Comparison of ENCODE assay signal across 8 cellular contexts in the genomic region with DNA sequence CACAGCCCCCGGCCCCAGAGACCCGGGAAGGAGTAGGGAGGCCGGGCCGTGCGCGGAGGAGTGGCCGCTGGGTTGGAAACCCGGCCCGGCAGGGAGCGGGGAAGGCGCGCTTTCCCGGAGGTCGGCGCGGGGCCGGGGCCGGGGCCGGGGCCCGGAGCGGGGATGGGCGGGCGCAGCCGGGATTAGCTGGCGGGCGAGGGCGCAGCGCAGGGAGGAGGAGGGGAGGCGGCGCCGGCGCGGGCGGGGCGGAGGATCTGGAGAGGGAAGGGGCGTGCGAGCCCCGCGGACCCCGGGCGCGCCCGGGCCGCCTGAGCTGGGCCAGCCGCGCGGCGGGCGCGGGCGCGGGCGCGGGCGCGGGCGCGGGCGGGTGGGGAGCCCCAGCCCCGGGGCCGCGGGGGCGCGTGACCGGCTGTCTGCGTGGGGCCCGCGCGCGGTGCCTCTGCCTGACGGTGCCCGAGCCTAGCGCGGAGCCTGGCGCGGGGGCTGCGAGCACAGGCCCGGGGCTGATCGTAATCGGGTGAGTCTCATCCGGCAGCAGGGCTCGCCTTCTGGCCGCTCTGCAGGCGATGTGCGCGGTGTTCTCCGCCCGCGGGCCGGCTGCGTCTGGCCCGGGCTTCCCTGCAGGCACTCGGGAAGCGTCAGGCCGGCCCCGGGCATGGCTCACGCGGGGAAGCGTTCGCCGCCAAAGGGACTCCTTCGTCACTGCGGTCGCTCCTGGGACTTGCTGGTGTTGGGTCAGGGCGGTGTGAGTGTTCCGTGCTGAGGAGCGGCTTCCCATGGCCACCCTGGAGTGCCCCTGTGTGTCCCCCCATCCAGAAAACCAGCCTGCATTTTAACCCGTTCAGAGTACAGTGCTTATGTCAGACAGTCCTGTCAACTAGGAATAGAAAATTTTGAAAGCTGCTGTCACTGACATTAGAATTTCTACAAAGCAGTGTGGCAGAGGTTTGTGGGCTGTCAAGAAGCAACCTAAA. TPM values are rescaled to one million over a fixed set of nuclear protein-coding genes. Genes with fewer than 3 reads are reported as not detected.
DNase-seq lines count a peak whose midpoint lies in the region; ATAC-seq and TF ChIP-seq lines count a peak whose summit lies in the region.

No MANE protein-coding gene starts in this region.

- POLR2A ChIA-PET in HCT116 (lab: Charles Lee): no interaction called here

- no peak for TF ChIP-seq POLR2A in HCT116 (IDR thresholded peaks at IDR 0.05; ENCODE audit: borderline replicate concordance, extremely low read depth, insufficient read depth, insufficient read length)
- TF ChIP-seq POLR2A in sigmoid colon (IDR thresholded peaks at IDR 0.05): no peak

- H3K9me3 ChIP-seq in HCT116 (ENCODE audit: control insufficient read depth in 1 of 2, insufficient read depth in 1 of 2, low read depth in 1 of 2, low read length in 2 of 2) (no peaks in the 10 kb centered on the region), sigmoid colon (no peaks in the 10 kb centered on the region)

- ATAC-seq in HCT116: peak; percentile 84

- no peak overlapping the region; the same call in 1 of the 2 replicates for H3K27ac ChIP-seq in HCT116 (ENCODE audit: low read depth, low read length)
- H3K27ac ChIP-seq in brain microvascular endothelial cell: no peak overlapping the region
- peak overlapping the region; percentile 88 to 94 (median 88) for H3K27ac ChIP-seq in sigmoid colon

- BruUV-seq in HCT116 (replicated peaks; lab: Mats Ljungman, UMichigan): no TSS peak

- H2AFZ ChIP-seq in HCT116 (ENCODE audit: low read depth, low read length, poor library complexity, severe bottlenecking): no peak overlapping the region

- no peaks in the 10 kb centered on the region for H3K79me2 ChIP-seq in HCT116 (ENCODE audit: insufficient read depth, low read length)

- CTCF ChIA-PET in HCT116 (lab: Charles Lee): no interaction called here

- H3K4me3 ChIP-seq in HCT116 (replicated peaks in 1 of 2; ENCODE audit: low read depth in 1 of 2, low read length in 2 of 2) (peak overlapping the region; percentile 50 to 64), brain microvascular endothelial cell (ENCODE audit: low read depth, low read length) (peak overlapping the region; percentile 60), sigmoid colon (peak overlapping the region; percentile 55 to 70 (median 64))

- no peaks in the 10 kb centered on the region for H4K20me1 ChIP-seq in HCT116 (ENCODE audit: insufficient read depth)

- intact Hi-C loops in HCT116 (cut with micrococcal nuclease): no loop called here
- intact Hi-C loops in sigmoid colon (cut with DNase I): loop anchor here (2.0 to 5.0 kb wide), 3 partner anchors 43 to 76 kb away; a partner anchor contains a TSS

- H3K27me3 ChIP-seq in HCT116 (ENCODE audit: insufficient read depth, low read length): peaks cover 4% of the 10 kb centered on the region; the same call in 1 of the 2 replicates
- H3K27me3 ChIP-seq in brain microvascular endothelial cell (replicated peaks): no peaks in the 10 kb centered on the region
- no peaks in the 10 kb centered on the region for H3K27me3 ChIP-seq in sigmoid colon

- H3K36me3 ChIP-seq in HCT116 (ENCODE audit: control insufficient read depth in 1 of 2, insufficient read depth in 2 of 2, low read length in 2 of 2) (no peaks in the 10 kb centered on the region), brain microvascular endothelial cell (replicated peaks) (no peaks in the 10 kb centered on the region), sigmoid colon (no peaks in the 10 kb centered on the region)

- no peak for TF ChIP-seq EP300 in sigmoid colon (IDR thresholded peaks at IDR 0.05)

- WGBS in sigmoid colon, 2 donors: 1% methylated on average over 107 to 108 of the region's 108 CpGs

- RAD21 ChIA-PET in HCT116 (lab: Charles Lee; ENCODE audit: low non-redundant PET in 1 of 2, low total read pairs in 2 of 2, uncharacterized antibody in 2 of 2, unreplicated experiment in 2 of 2): no interaction called here

- TF ChIP-seq CTCF in HCT116 (IDR thresholded peaks at IDR 0.05 in 2 of 3, conservative IDR thresholded peaks at IDR 0.05 in 1 of 3; ENCODE audit: borderline replicate concordance in 1 of 3, insufficient read depth in 1 of 3, low read depth in 2 of 3, low read length in 2 of 3): no peak
- no peak for TF ChIP-seq CTCF in brain microvascular endothelial cell (IDR thresholded peaks at IDR 0.05; ENCODE audit: low read depth, low read length, missing control alignments)
- no peak for TF ChIP-seq CTCF in sigmoid colon (IDR thresholded peaks at IDR 0.05)

- in situ Hi-C loops in brain microvascular endothelial cell (cut with HindIII; ENCODE audit: low pct_ligation_motif_present, low sequenced_read_pairs): no loop called here

- H3K9ac ChIP-seq in HCT116 (ENCODE audit: low read length): peak overlapping the region; percentile 62

- peaks cover 6 to 17% of the 10 kb centered on the region in 2 experiments for H3K4me1 ChIP-seq in HCT116 (ENCODE audit: control insufficient read depth in 1 of 2, insufficient read depth in 2 of 2, low read length in 2 of 2)
- H3K4me1 ChIP-seq in sigmoid colon: peaks cover 0 to 16% (median 6%) of the 10 kb centered on the region in 4 donors

- no peaks in the 10 kb centered on the region for H3K9me2 ChIP-seq in HCT116 (ENCODE audit: insufficient read depth)

- peak; percentile 35 for DNase-seq in NCI-H146 (lab: John Stamatoyannopoulos, UW)
- DNase-seq in NCI-H146 treated with DMSO at 0.1 percent for 48 hours (lab: John Stamatoyannopoulos, UW; ENCODE audit: unreplicated experiment): no peak
- DNase-seq in HCT116 (ENCODE audit: low read depth, low spot score): no peak
- DNase-seq in NCI-H69 (lab: John Stamatoyannopoulos, UW): peak; percentile 4
- DNase-seq in brain microvascular endothelial cell: peak; percentile 46
- peak; percentile 88 for DNase-seq in iPS-NIHi11 (ENCODE audit: low spot score)
- peak; percentile 79 for DNase-seq in sigmoid colon
- no peak for DNase-seq in germinal center (ENCODE audit: low spot score)

- peak overlapping the region; percentile 92 for H3K4me2 ChIP-seq in HCT116 (ENCODE audit: low read length)

- no peak for TF ChIP-seq RAD21 in HCT116 (IDR thresholded peaks at IDR 0.05; ENCODE audit: low read depth)

TF ChIP-seq in HCT116, 20 proteins besides CTCF, POLR2A, EP300 and RAD21:
- TF ChIP-seq YY1 (IDR thresholded peaks at IDR 0.05; ENCODE audit: extremely low read depth, insufficient replicate concordance, low read depth, low read length): no peak
- no peak for TF ChIP-seq SIN3A (IDR thresholded peaks at IDR 0.05; ENCODE audit: low read depth)
- peak; percentile 35 for TF ChIP-seq TCF7L2 (IDR thresholded peaks at IDR 0.05; ENCODE audit: borderline replicate concordance, extremely low read depth, insufficient read depth, insufficient read length)
- no peak for TF ChIP-seq EZH2 (IDR thresholded peaks at IDR 0.05)
- TF ChIP-seq ZFX (IDR thresholded peaks at IDR 0.05): peak; percentile 69

RNA-seq across cellular contexts. Expression of a gene that starts 40.4 kb away (rescaled TPM):
- 8.9 TPM for total RNA-seq in HCT116 (2021; ENCODE audit: unreplicated experiment)
- 6.6 and 9.3 TPM in 2 replicates for polyA plus RNA-seq in HCT116 (2012)
- total RNA-seq in sigmoid colon: 10 to 100 TPM; 14.6 to 26.0 (median 21.0) TPM
- 1 to 10 TPM; 2.8 to 8.4 (median 4.6) TPM for polyA plus RNA-seq in sigmoid colon

RNA-seq across cellular contexts. Expression of a gene that starts 46.5 kb away (rescaled TPM):
- 8.6 TPM for total RNA-seq in HCT116 (2021; ENCODE audit: unreplicated experiment)
- polyA plus RNA-seq in HCT116 (2012): 2.2 and 2.9 TPM in 2 replicates
- total RNA-seq in sigmoid colon: 10 to 100 TPM; 30.0 to 75.3 (median 34.7) TPM
- polyA plus RNA-seq in sigmoid colon: 10 to 100 TPM in 1 of 3 donors, 1 to 10 TPM in 2; 7.2 to 20.9 (median 8.4) TPM

Comparison
In these comparisons a context has a peak if more than half of its experiments do, and no peak if none do; other contexts are left out.
1. DNase-seq: peak in NCI-H146 (single experiment), NCI-H69 (single experiment), brain microvascular endothelial cell (single experiment), iPS-NIHi11 (single experiment) and sigmoid colon (single experiment); none in NCI-H146 treated with DMSO at 0.1 percent for 48 hours (single experiment), HCT116 (single experiment) and germinal center (single experiment).
2. H3K27ac ChIP-seq: peak in sigmoid colon (4 of 4); none in HCT116 (single experiment) and brain microvascular endothelial cell (single experiment).
3. Peak in every context shown above with its lines, with median percentiles within 50 percentile points of each other: H3K4me3 ChIP-seq.